9 cellular contexts compared by ENCODE assay signal in genomic region chr22:42780070-42780540, GRCh38. TPM values are rescaled to one million over a fixed set of nuclear protein-coding genes. Genes with fewer than 3 reads are reported as not detected.
DNase-seq lines count a peak whose midpoint lies in the region; ATAC-seq and TF ChIP-seq lines count a peak whose summit lies in the region.
"Had no signal": no experiment of that assay in that cellular context is flagged by ENCODE, and none has a peak within 500 bp of the region (broad histone marks: within the 10 kb centered on the region; RNA-seq: fewer than 3 reads in every experiment).

No MANE protein-coding gene starts in this region.

- TF ChIP-seq CTCF in Calu3 (IDR thresholded peaks at IDR 0.05; ENCODE audit: unreplicated experiment) (peak; percentile 83), natural killer cell (IDR thresholded peaks at IDR 0.05) (peak; percentile 81)

- CTCF ChIA-PET in Calu3 (lab: Charles Lee), result interaction anchor here (0.7 kb wide), 1 partner anchor 88 kb away, joined by 5 read pairs; no protein-coding TSS in a partner anchor

- H3K27me3 Mint-ChIP-seq in Calu3 (ENCODE audit: unreplicated experiment), result no peaks in the 10 kb centered on the region
- no peaks in the 10 kb centered on the region for H3K27me3 Mint-ChIP-seq in natural killer cell (ENCODE audit: low read depth in 2 of 2)

- H3K36me3 Mint-ChIP-seq in Calu3 (ENCODE audit: insufficient read depth, unreplicated experiment) (peaks cover 3% of the 10 kb centered on the region), natural killer cell (no peaks in the 10 kb centered on the region)

- BruUV-seq in Calu3 (replicated peaks; lab: Mats Ljungman, UMichigan), result no TSS peak

- H3K9me3 ChIP-seq in aorta (ENCODE audit: control insufficient read depth, low read length), result no peaks in the 10 kb centered on the region

- no peaks in the 10 kb centered on the region for H3K36me3 ChIP-seq in aorta (ENCODE audit: control insufficient read depth in 1 of 2, insufficient read depth in 2 of 2, low read length in 1 of 2)

- H3K4me3 ChIP-seq in aorta (ENCODE audit: low read length in 2 of 2), result no peak overlapping the region

- no peaks in the 10 kb centered on the region for H3K4me1 Mint-ChIP-seq in Calu3 (ENCODE audit: low read depth, unreplicated experiment)
- H3K4me1 Mint-ChIP-seq in natural killer cell, result no peaks in the 10 kb centered on the region

- no peak overlapping the region for H3K4me3 Mint-ChIP-seq in Calu3 (ENCODE audit: low read depth, unreplicated experiment)
- H3K4me3 Mint-ChIP-seq in natural killer cell, result no peak overlapping the region

- H3K27ac Mint-ChIP-seq in Calu3 (ENCODE audit: unreplicated experiment) (no peak overlapping the region), natural killer cell (no peak overlapping the region)

- no peaks in the 10 kb centered on the region for H3K27me3 ChIP-seq in aorta (ENCODE audit: control insufficient read depth in 1 of 2, insufficient read depth in 2 of 2, low read length in 1 of 2)

- intact Hi-C loops in Calu3 (cut with micrococcal nuclease; ENCODE audit: unreplicated experiment), result loop anchor here (1.0 to 10.0 kb wide), 3 partner anchors 83 to 315 kb away; no protein-coding TSS in a partner anchor
- intact Hi-C loops in natural killer cell (cut with micrococcal nuclease), result loop anchor here (1.0 to 5.0 kb wide), 4 partner anchors 40 to 357 kb away; no protein-coding TSS in a partner anchor
- intact Hi-C loops in aorta (cut with DNase I), result loop anchor here in 1 of 2 donors (10.0 kb wide), 1 partner anchor 115 kb away; no protein-coding TSS in a partner anchor

- H3K27ac ChIP-seq in aorta (ENCODE audit: low read depth in 1 of 2, low read length in 2 of 2), result no peak overlapping the region

- H3K9me3 Mint-ChIP-seq in Calu3 (ENCODE audit: low read depth, unreplicated experiment) (no peaks in the 10 kb centered on the region), natural killer cell (no peaks in the 10 kb centered on the region)

- H3K4me1 ChIP-seq in aorta (ENCODE audit: control insufficient read depth in 1 of 2, insufficient read depth in 2 of 2, low read length in 2 of 2), result no peaks in the 10 kb centered on the region

- ATAC-seq in natural killer cell (peak; percentile 70 to 80 (median 76)), aorta (ENCODE audit: low FRiP score) (peak; percentile 85), HG02938 (IDR thresholded peaks at IDR 0.05; ENCODE audit: unreplicated experiment) (no peak)

- DNase-seq in Calu3 (peak; percentile 68), HPDE6-E6E7 (ENCODE audit: extremely low spot score) (peak; percentile 44), NCI-H526 treated with DMSO at 0.1 percent for 48 hours (lab: John Stamatoyannopoulos, UW) (peak; percentile 82), fibroblast of gingiva (ENCODE audit: low read depth) (peak; percentile 94), natural killer cell (no peak), aorta (no peak)
- DNase-seq in activated CD4-positive, alpha-beta T cell treated with anti-CD3 and anti-CD28 coated beads, Interleukin-2, amount 50 U/mL, for 24 hours (ENCODE audit: low read depth in 1 of 2, low spot score in 1 of 2), result peak; percentile 6 to 54

- WGBS in aorta, 2 donors, result 32% methylated on average over 6 of the region's 6 CpGs

RNA-seq across cellular contexts. Expression of gene A4GALT, which starts 59.4 kb away (rescaled TPM):
- total RNA-seq in Calu3 (2022) (8.6 and 10.5 TPM in 2 replicates), natural killer cell (under 1 TPM in 1 of 3 donors, not detected in 2; 0.26 TPM), aorta (10 to 100 TPM; 62.1 to 72.3 TPM)
- 10 to 100 TPM; 15.8 to 75.8 TPM for polyA plus RNA-seq in aorta
- total RNA-seq: activated CD8-positive, alpha-beta memory T cell treated with anti-CD3 and anti-CD28 coated beads for 36 hours had no signal

Comparison
In these comparisons a context has a peak if more than half of its experiments do, and no peak if none do; other contexts are left out.
1. DNase-seq: peak in Calu3 (single experiment), HPDE6-E6E7 (single experiment), NCI-H526 treated with DMSO at 0.1 percent for 48 hours (single experiment), activated CD4-positive, alpha-beta T cell treated with anti-CD3 and anti-CD28 coated beads, Interleukin-2, amount 50 U/mL, for 24 hours (2 of 2) and fibroblast of gingiva (single experiment); none in natural killer cell (single experiment) and aorta (0 of 2).